In the genomic region with DNA sequence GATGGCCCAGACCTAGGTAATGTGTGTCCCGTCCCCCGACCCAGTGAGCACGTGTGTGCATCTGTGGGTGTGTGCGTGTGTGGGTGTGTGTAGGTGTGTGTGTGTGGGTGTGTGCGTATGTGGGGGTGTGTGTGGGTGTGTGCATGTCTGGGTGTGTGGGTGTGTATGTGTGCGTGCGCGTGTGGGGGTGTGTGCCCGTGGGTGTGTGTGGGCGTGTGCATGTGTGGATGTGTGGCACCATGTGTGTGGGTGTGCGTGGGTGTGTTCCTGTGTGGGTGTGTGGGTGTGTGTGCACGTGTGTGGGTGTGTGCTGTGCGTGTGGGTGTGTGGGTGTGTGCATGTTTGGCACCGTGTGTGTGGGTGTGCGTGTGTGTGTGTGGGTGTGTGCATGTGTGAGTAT, we compare ENCODE assay signal across 28 cellular contexts.
DNase-seq lines count a peak whose midpoint lies in the region; ATAC-seq, FAIRE-seq and TF ChIP-seq lines count a peak whose summit lies in the region.
"Had no signal": no experiment of that assay in that cellular context is flagged by ENCODE, and none has a peak within 500 bp of the region (broad histone marks: within the 10 kb centered on the region; RNA-seq: fewer than 3 reads in every experiment).

No MANE protein-coding gene starts in this region.

- 85% methylated on average over 15 of the region's 15 CpGs for WGBS in HepG2 (ENCODE audit: low lambda C conversion rate)
- 92% methylated on average over 15 of the region's 15 CpGs for WGBS in prostate gland

- intact Hi-C loops in HepG2 (cut with micrococcal nuclease; ENCODE audit: unreplicated experiment) = no loop called here
- intact Hi-C loops in prostate gland (cut with DNase I) = no loop called here

- H3K9me3 ChIP-seq in HepG2 (ENCODE audit: low read length) = no peaks in the 10 kb centered on the region
- H3K9me3 ChIP-seq in prostate gland = no peaks in the 10 kb centered on the region
- H3K9me3 ChIP-seq: A549, pancreas, SJSA1, thoracic aorta had no signal

- H3K4me3 ChIP-seq in HepG2 (replicated peaks in 1 of 3; ENCODE audit: insufficient read depth in 1 of 3, low read depth in 2 of 3, low read length in 3 of 3) (no peak overlapping the region), prostate gland (no peak overlapping the region)
- H3K4me3 ChIP-seq: A549, pancreas, SJSA1, smooth muscle cell, thoracic aorta had no signal

- no peak overlapping the region for H3K4me3 Mint-ChIP-seq in activated T-cell treated with anti-CD3 and anti-CD28 coated beads, Interleukin-2, amount 50 U/mL, for 24 hours
- H3K4me3 Mint-ChIP-seq in activated T-helper 17 cell treated with anti-CD3 and anti-CD28 coated beads, Interleukin-2, amount 50 U/mL, for 72 hours = no peak overlapping the region
- H3K4me3 Mint-ChIP-seq: activated CD8-positive, alpha-beta T cell treated with anti-CD3 and anti-CD28 coated beads, Interleukin-2, amount 10 ng/mL, durations not matched to agents 7 days and 5 days; CD4-positive, alpha-beta memory T cell; naive thymus-derived CD8-positive, alpha-beta T cell had no signal

- ATAC-seq in activated T-helper 17 cell treated with anti-CD3 and anti-CD28 coated beads, Interleukin-2, amount 50 U/mL, for 72 hours (replicated peaks) = no peak
- ATAC-seq in HepG2 (no peak), GM19452 (IDR thresholded peaks at IDR 0.05; ENCODE audit: unreplicated experiment) (no peak), GM18907 (IDR thresholded peaks at IDR 0.05; ENCODE audit: unreplicated experiment) (no peak)
- ATAC-seq: A549; activated CD8-positive, alpha-beta T cell treated with anti-CD3 and anti-CD28 coated beads, Interleukin-2, amount 10 ng/mL, durations not matched to agents 7 days and 5 days; left ventricle myocardium superior; naive thymus-derived CD8-positive, alpha-beta T cell; pancreas had no signal

- TF ChIP-seq EP300 in HepG2 (IDR thresholded peaks at IDR 0.05; ENCODE audit: low read depth in 2 of 2, low read length in 2 of 2) = no peak
- no peak for TF ChIP-seq EP300 in HepG2 (CRISPR knock-in tag; IDR thresholded peaks at IDR 0.05; ENCODE audit: borderline replicate concordance)

- no peak for DNase-seq in activated T-cell treated with anti-CD3 and anti-CD28 coated beads, Interleukin-2, amount 50 U/mL, for 24 hours
- DNase-seq in activated T-cell treated with anti-CD3 and anti-CD28 coated beads, Interleukin-2, amount 50 U/mL, for 48 hours = no peak
- no peak for DNase-seq in HepG2 (ENCODE audit: low spot score)
- DNase-seq in prostate gland (ENCODE audit: low spot score) = no peak
- DNase-seq: activated CD8-positive, alpha-beta T cell treated with anti-CD3 and anti-CD28 coated beads, Interleukin-2, amount 10 ng/mL, durations not matched to agents 7 days and 5 days; activated naive CD4-positive, alpha-beta T cell treated with Interleukin-2 at 50 U/mL for 16 hours; CD4-positive, alpha-beta memory T cell; effector CD4-positive, alpha-beta T cell; EL; H7; KBM-7; left ventricle myocardium superior; midbrain; naive thymus-derived CD8-positive, alpha-beta T cell; NCI-H2081 treated with DMSO at 0.1 percent for 48 hours; NCI-H345; NCI-H748 treated with DMSO at 0.1 percent for 48 hours; pancreas had no signal

- H3K4me2 ChIP-seq in HepG2 (ENCODE audit: low read depth, low read length) = no peak overlapping the region
- H3K4me2 ChIP-seq: A549, smooth muscle cell had no signal

- H3K27me3 ChIP-seq in HepG2 (ENCODE audit: control insufficient read depth in 1 of 2, insufficient read depth in 2 of 2, low read length in 2 of 2) (no peaks in the 10 kb centered on the region), prostate gland (replicated peaks; ENCODE audit: insufficient read depth) (no peaks in the 10 kb centered on the region)
- H3K27me3 ChIP-seq: pancreas, SJSA1 had no signal

- in situ Hi-C loops in HepG2 (cut with HindIII; ENCODE audit: extremely low pct_ligation_motif_present, low pct_unique_long_range_greater_than_20kb) = no loop called here

- H3K4me1 Mint-ChIP-seq in activated T-cell treated with anti-CD3 and anti-CD28 coated beads, Interleukin-2, amount 50 U/mL, for 24 hours (ENCODE audit: low read depth) = no peaks in the 10 kb centered on the region
- peaks cover 6% of the 10 kb centered on the region for H3K4me1 Mint-ChIP-seq in activated T-helper 17 cell treated with anti-CD3 and anti-CD28 coated beads, Interleukin-2, amount 50 U/mL, for 72 hours
- H3K4me1 Mint-ChIP-seq: CD4-positive, alpha-beta memory T cell had no signal

- TF ChIP-seq POLR2A in HepG2 (IDR thresholded peaks at IDR 0.05; ENCODE audit: insufficient read depth in 1 of 2, low read depth in 2 of 2, low read length in 2 of 2) (no peak), prostate gland (IDR thresholded peaks at IDR 0.05) (no peak)

- H3K4me1 ChIP-seq in HepG2 (ENCODE audit: insufficient read depth, low read length) (peaks cover 61% of the 10 kb centered on the region), prostate gland (replicated peaks) (no peaks in the 10 kb centered on the region)
- H3K4me1 ChIP-seq: A549, pancreas, SJSA1 had no signal

- CTCF ChIA-PET in HepG2 (lab: Yijun Ruan, JAX; ENCODE audit: low intra/inter-chr PET ratio, low total read pairs) = no interaction called here

- no peak overlapping the region for H3K27ac ChIP-seq in HepG2 (ENCODE audit: extremely low read length, insufficient read depth, low read length)
- H3K27ac ChIP-seq in temporal lobe (ENCODE audit: low read depth, low read length) = peak overlapping the region; percentile 9
- H3K27ac ChIP-seq in prostate gland = no peak overlapping the region
- H3K27ac ChIP-seq: A549, epithelial cell of prostate, pancreas, SJSA1, thoracic aorta had no signal

- H4K20me1 ChIP-seq in HepG2 (ENCODE audit: insufficient read depth, low read length) = no peaks in the 10 kb centered on the region

- no peak overlapping the region for H2AFZ ChIP-seq in HepG2 (ENCODE audit: low read length)

- H3K9me3 Mint-ChIP-seq in activated T-cell treated with anti-CD3 and anti-CD28 coated beads, Interleukin-2, amount 50 U/mL, for 24 hours = peaks cover 4% of the 10 kb centered on the region
- H3K9me3 Mint-ChIP-seq in activated T-helper 17 cell treated with anti-CD3 and anti-CD28 coated beads, Interleukin-2, amount 50 U/mL, for 72 hours = peaks cover 8% of the 10 kb centered on the region

- no peaks in the 10 kb centered on the region for H3K36me3 Mint-ChIP-seq in activated T-cell treated with anti-CD3 and anti-CD28 coated beads, Interleukin-2, amount 50 U/mL, for 24 hours (ENCODE audit: low read depth)
- peaks cover 6% of the 10 kb centered on the region for H3K36me3 Mint-ChIP-seq in activated T-helper 17 cell treated with anti-CD3 and anti-CD28 coated beads, Interleukin-2, amount 50 U/mL, for 72 hours (ENCODE audit: low read depth)
- H3K36me3 Mint-ChIP-seq: CD4-positive, alpha-beta memory T cell; naive thymus-derived CD8-positive, alpha-beta T cell had no signal

- no peak for TF ChIP-seq RAD21 in HepG2 (CRISPR knock-in tag; IDR thresholded peaks at IDR 0.05)

- no peak for FAIRE-seq in HepG2 (lab: Jason Lieb, UNC)
- FAIRE-seq: A549, keratinocyte, pancreas had no signal

- H3K27me3 Mint-ChIP-seq in activated T-cell treated with anti-CD3 and anti-CD28 coated beads, Interleukin-2, amount 50 U/mL, for 24 hours = no peaks in the 10 kb centered on the region
- H3K27me3 Mint-ChIP-seq in activated T-helper 17 cell treated with anti-CD3 and anti-CD28 coated beads, Interleukin-2, amount 50 U/mL, for 72 hours = peaks cover 13% of the 10 kb centered on the region

- peak overlapping the region; percentile 74 for H3K27ac Mint-ChIP-seq in activated T-cell treated with anti-CD3 and anti-CD28 coated beads, Interleukin-2, amount 50 U/mL, for 24 hours
- H3K27ac Mint-ChIP-seq in activated T-helper 17 cell treated with anti-CD3 and anti-CD28 coated beads, Interleukin-2, amount 50 U/mL, for 72 hours = peak overlapping the region; percentile 80
- H3K27ac Mint-ChIP-seq: activated CD8-positive, alpha-beta T cell treated with anti-CD3 and anti-CD28 coated beads, Interleukin-2, amount 10 ng/mL, durations not matched to agents 7 days and 5 days; CD4-positive, alpha-beta memory T cell had no signal

- no peak overlapping the region for H3K9ac ChIP-seq in HepG2 (ENCODE audit: insufficient read depth, low read depth, low read length)

- no TSS peak for BruUV-seq in HepG2 (replicated peaks; lab: Mats Ljungman, UMichigan)

- POLR2A ChIA-PET in HepG2 (lab: Yijun Ruan, JAX) = no interaction called here

- TF ChIP-seq CTCF in HepG2 (CRISPR knock-in tag; IDR thresholded peaks at IDR 0.05) (no peak), prostate gland (IDR thresholded peaks at IDR 0.05) (no peak)

- H3K79me2 ChIP-seq in HepG2 (ENCODE audit: insufficient read depth, low read length) = no peaks in the 10 kb centered on the region

- H3K36me3 ChIP-seq in HepG2 (replicated peaks in 1 of 2; ENCODE audit: control insufficient read depth in 1 of 2, insufficient read depth in 2 of 2, low read length in 2 of 2) (no peaks in the 10 kb centered on the region), prostate gland (no peaks in the 10 kb centered on the region)
- H3K36me3 ChIP-seq: pancreas, SJSA1, thoracic aorta had no signal

TF ChIP-seq in HepG2, 621 proteins besides CTCF, POLR2A, EP300 and RAD21 (continues in another document):
- no peak for TF ChIP-seq RFX1 (IDR thresholded peaks at IDR 0.05)
- no peak for TF ChIP-seq SP1 (IDR thresholded peaks at IDR 0.05)
- TF ChIP-seq SP1 (CRISPR knock-in tag; IDR thresholded peaks at IDR 0.05) = no peak
- peak; percentile 83 for TF ChIP-seq MNT (IDR thresholded peaks at IDR 0.05)
